Comparison of ENCODE assay signal across 1 cellular context in genomic region chr14:78595797-78596196, GRCh38.
TF ChIP-seq lines count a peak whose summit lies in the region.

No MANE protein-coding gene starts in this region.

TF ChIP-seq in SK-N-SH treated with all-trans-retinoic acid at 6 μM for 48 hours, 23 proteins besides CTCF, POLR2A, EP300 and RAD21 (continued from another document):
- TF ChIP-seq ZFP3 (CRISPR knock-in tag; IDR thresholded peaks at IDR 0.05), result no peak
